ENCODE assay signal across 34 cellular contexts in the genomic region with DNA sequence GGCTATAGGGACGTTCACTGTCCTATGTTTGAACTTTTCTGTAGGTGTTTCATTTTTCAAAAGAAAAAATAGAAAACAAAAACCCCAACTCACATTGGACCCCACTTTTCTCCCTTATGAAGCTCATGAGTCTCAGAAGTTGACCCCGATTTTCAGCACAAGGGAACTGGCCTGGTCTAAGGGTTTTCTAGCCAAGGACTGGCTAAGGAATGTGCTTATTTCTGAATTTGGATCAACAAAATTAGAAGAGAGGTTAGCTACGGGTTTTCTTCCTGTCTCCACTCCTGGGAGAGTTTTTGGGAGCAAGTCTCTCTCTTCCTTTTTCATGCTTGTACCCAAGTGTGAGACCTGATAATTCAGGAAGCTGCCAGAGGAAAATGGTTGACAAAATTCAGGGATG.
"Had no signal": no experiment of that assay in that cellular context is flagged by ENCODE, and none has a peak within 500 bp of the region (broad histone marks: within the 10 kb centered on the region; RNA-seq: fewer than 3 reads in every experiment).

No MANE protein-coding gene starts in this region.

- H3K27me3 ChIP-seq: body of pancreas, brain microvascular endothelial cell, breast epithelium had no signal

- DNase-seq: activated B cell treated with CpG ODN at 0.5 μM for 24 hours; activated CD4-positive, alpha-beta memory T cell treated with anti-CD3 and anti-CD28 coated beads for 36 hours; activated CD4-positive, alpha-beta T cell treated with anti-CD3 and anti-CD28 coated beads for 4 hours; activated CD4-positive, alpha-beta T cell treated with anti-CD3 and anti-CD28 coated beads, Interleukin-2, amount 10 ng/mL, durations not matched to agents 24 days and 14 days; activated CD4-positive, alpha-beta T cell treated with anti-CD3 and anti-CD28 coated beads, Interleukin-2, amount 50 U/mL, for 1 hour; activated CD4-positive, alpha-beta T cell treated with anti-CD3 and anti-CD28 coated beads, Interleukin-2, amount 50 U/mL, for 4 hours; activated CD4-positive, CD25-positive, alpha-beta regulatory T cell treated with anti-CD3 and anti-CD28 coated beads, Interleukin-2, amount 50 U/mL, for 72 hours; activated CD8-positive, alpha-beta memory T cell treated with anti-CD3 and anti-CD28 coated beads, Interleukin-2, amount 50 U/mL, for 4 hours; activated CD8-positive, alpha-beta T cell treated with anti-CD3 and anti-CD28 coated beads for 36 hours; activated effector memory CD4-positive, alpha-beta T cell treated with anti-CD3 and anti-CD28 coated beads, Interleukin-2, amount 50 U/mL, for 16 hours; activated gamma-delta T cell treated with Interleukin-2 at 50 U/mL for 16 hours; activated naive CD4-positive, alpha-beta T cell; activated naive CD4-positive, alpha-beta T cell treated with anti-CD3 and anti-CD28 coated beads for 36 hours; activated naive CD4-positive, alpha-beta T cell treated with anti-CD3 and anti-CD28 coated beads, Interleukin-2, amount 50 U/mL, for 16 hours; activated naive CD8-positive, alpha-beta T cell treated with anti-CD3 and anti-CD28 coated beads for 36 hours; activated T-cell treated with anti-CD3 and anti-CD28 coated beads for 4 hours; activated T-cell treated with anti-CD3 and anti-CD28 coated beads, Interleukin-2, amount 50 U/mL, for 1 hour; activated T-cell treated with anti-CD3 and anti-CD28 coated beads, Interleukin-2, amount 50 U/mL, for 4 hours; activated T-cell treated with anti-CD3 and anti-CD28 coated beads, Interleukin-2, amount 50 U/mL, for 72 hours; aorta; body of pancreas; brain microvascular endothelial cell; caudate nucleus; cerebellar nuclear complex; T-helper 1 cell; T-helper 2 cell; T-helper 9 cell had no signal

- H3K36me3 ChIP-seq: brain microvascular endothelial cell, breast epithelium had no signal

- H3K4me1 Mint-ChIP-seq: activated B cell treated with CpG ODN at 0.5 μM for 24 hours; activated CD4-positive, alpha-beta T cell treated with anti-CD3 and anti-CD28 coated beads, Interleukin-2, amount 10 ng/mL, durations not matched to agents 24 days and 14 days; activated naive CD8-positive, alpha-beta T cell treated with anti-CD3 and anti-CD28 coated beads for 36 hours; central memory CD8-positive, alpha-beta T cell had no signal

- H3K4me3 ChIP-seq: body of pancreas, breast epithelium had no signal

- H3K4me3 Mint-ChIP-seq: activated B cell treated with CpG ODN at 0.5 μM for 24 hours; activated CD4-positive, alpha-beta memory T cell treated with anti-CD3 and anti-CD28 coated beads for 36 hours; activated CD4-positive, alpha-beta T cell treated with anti-CD3 and anti-CD28 coated beads, Interleukin-2, amount 10 ng/mL, durations not matched to agents 24 days and 14 days; activated CD8-positive, alpha-beta T cell treated with anti-CD3 and anti-CD28 coated beads for 36 hours; activated naive CD4-positive, alpha-beta T cell treated with anti-CD3 and anti-CD28 coated beads for 36 hours; activated naive CD8-positive, alpha-beta T cell treated with anti-CD3 and anti-CD28 coated beads for 36 hours; activated T-cell treated with anti-CD3 and anti-CD28 coated beads, Interleukin-2, amount 50 U/mL, for 4 hours; activated T-cell treated with anti-CD3 and anti-CD28 coated beads, Interleukin-2, amount 50 U/mL, for 72 hours; activated T-helper 1 cell treated with anti-CD3 and anti-CD28 coated beads, Interleukin-12 subunit alpha, Interleukin-12 subunit beta, Interleukin-2, Interleukin-4 antibody, amounts not matched to agents 30 ng/mL and 10 ng/mL and 1 ng/mL, durations not matched to agents 14 hours and 24 hours and 36 hours; activated T-helper 17 cell treated with anti-CD3 and anti-CD28 coated beads, Interleukin-2, amount 50 U/mL, for 72 hours; central memory CD8-positive, alpha-beta T cell; T-helper 1 cell treated with Interleukin-12 subunit alpha and Interleukin-12 subunit beta and Interleukin-4 antibody, amounts not matched to agents 30 μg/mL and 1 μg/mL, for 36 hours; T-helper 2 cell treated with Interferon-gamma antibody and Interleukin-4, amounts not matched to agents 5 μg/mL and 100 μg/mL, for 36 hours had no signal

- H3K9me3 ChIP-seq: body of pancreas, breast epithelium had no signal

- H3K27me3 Mint-ChIP-seq: activated B cell treated with CpG ODN at 0.5 μM for 24 hours; activated CD4-positive, alpha-beta memory T cell treated with anti-CD3 and anti-CD28 coated beads for 36 hours; activated CD4-positive, alpha-beta T cell treated with anti-CD3 and anti-CD28 coated beads, Interleukin-2, amount 10 ng/mL, durations not matched to agents 24 days and 14 days; activated CD8-positive, alpha-beta T cell treated with anti-CD3 and anti-CD28 coated beads for 36 hours; activated naive CD8-positive, alpha-beta T cell treated with anti-CD3 and anti-CD28 coated beads for 36 hours; activated T-helper 17 cell treated with anti-CD3 and anti-CD28 coated beads, Interleukin-2, amount 50 U/mL, for 72 hours; central memory CD8-positive, alpha-beta T cell had no signal

- H3K27ac Mint-ChIP-seq: activated B cell treated with CpG ODN at 0.5 μM for 24 hours; activated CD4-positive, alpha-beta memory T cell treated with anti-CD3 and anti-CD28 coated beads for 36 hours; activated CD4-positive, alpha-beta T cell treated with anti-CD3 and anti-CD28 coated beads, Interleukin-2, amount 10 ng/mL, durations not matched to agents 24 days and 14 days; activated CD8-positive, alpha-beta T cell treated with anti-CD3 and anti-CD28 coated beads for 36 hours; activated naive CD4-positive, alpha-beta T cell treated with anti-CD3 and anti-CD28 coated beads for 36 hours; activated naive CD8-positive, alpha-beta T cell treated with anti-CD3 and anti-CD28 coated beads for 36 hours; activated T-cell treated with anti-CD3 and anti-CD28 coated beads, Interleukin-2, amount 50 U/mL, for 72 hours; activated T-helper 1 cell treated with anti-CD3 and anti-CD28 coated beads, Interleukin-12 subunit alpha, Interleukin-12 subunit beta, Interleukin-2, Interleukin-4 antibody, amounts not matched to agents 30 ng/mL and 10 ng/mL and 1 ng/mL, durations not matched to agents 14 hours and 24 hours and 36 hours; activated T-helper 17 cell treated with anti-CD3 and anti-CD28 coated beads, Interleukin-2, amount 50 U/mL, for 72 hours; T-helper 1 cell treated with Interleukin-12 subunit alpha and Interleukin-12 subunit beta and Interleukin-4 antibody, amounts not matched to agents 30 μg/mL and 1 μg/mL, for 36 hours; T-helper 2 cell treated with Interferon-gamma antibody and Interleukin-4, amounts not matched to agents 5 μg/mL and 100 μg/mL, for 36 hours had no signal

- H3K9me3 Mint-ChIP-seq: activated B cell treated with CpG ODN at 0.5 μM for 24 hours; activated CD4-positive, alpha-beta memory T cell treated with anti-CD3 and anti-CD28 coated beads for 36 hours; activated CD4-positive, alpha-beta T cell treated with anti-CD3 and anti-CD28 coated beads, Interleukin-2, amount 10 ng/mL, durations not matched to agents 24 days and 14 days; activated CD8-positive, alpha-beta T cell treated with anti-CD3 and anti-CD28 coated beads for 36 hours; activated naive CD4-positive, alpha-beta T cell treated with anti-CD3 and anti-CD28 coated beads, Interleukin-2, amount 50 U/mL, for 72 hours; activated T-cell treated with anti-CD3 and anti-CD28 coated beads, Interleukin-2, amount 50 U/mL, for 4 hours; activated T-cell treated with anti-CD3 and anti-CD28 coated beads, Interleukin-2, amount 50 U/mL, for 72 hours; activated T-helper 17 cell treated with anti-CD3 and anti-CD28 coated beads, Interleukin-2, amount 50 U/mL, for 72 hours; central memory CD8-positive, alpha-beta T cell; T-helper 1 cell treated with Interleukin-12 subunit alpha and Interleukin-12 subunit beta and Interleukin-4 antibody, amounts not matched to agents 30 μg/mL and 1 μg/mL, for 36 hours; T-helper 2 cell treated with Interferon-gamma antibody and Interleukin-4, amounts not matched to agents 5 μg/mL and 100 μg/mL, for 36 hours had no signal

- ATAC-seq: activated CD8-positive, alpha-beta T cell treated with anti-CD3 and anti-CD28 coated beads for 36 hours; activated naive CD4-positive, alpha-beta T cell treated with anti-CD3 and anti-CD28 coated beads, Interleukin-2, amount 50 U/mL, for 72 hours; activated T-cell treated with anti-CD3 and anti-CD28 coated beads, Interleukin-2, amount 50 U/mL, for 4 hours; activated T-cell treated with anti-CD3 and anti-CD28 coated beads, Interleukin-2, amount 50 U/mL, for 72 hours; activated T-helper 17 cell treated with anti-CD3 and anti-CD28 coated beads, Interleukin-2, amount 50 U/mL, for 72 hours; body of pancreas had no signal
